In the genomic region with DNA sequence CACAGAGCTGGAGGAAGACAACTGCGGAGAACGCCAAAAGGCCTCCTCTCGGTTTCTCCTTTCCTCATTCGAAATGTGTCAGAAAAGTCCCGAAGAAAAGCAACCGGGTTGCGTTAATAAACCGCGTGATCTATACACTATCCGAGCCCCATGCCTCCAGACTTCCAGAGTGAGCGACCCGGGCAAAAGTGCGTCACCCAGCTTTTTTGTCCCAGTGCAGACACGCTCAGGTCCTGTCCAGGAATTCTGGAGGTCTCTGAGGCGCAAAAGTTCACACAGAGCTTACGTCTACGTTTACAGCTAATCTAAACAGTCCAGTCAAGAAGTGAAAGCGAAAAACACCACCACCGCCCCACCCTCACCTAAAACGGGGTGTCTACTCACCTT, we compare ENCODE assay signal across 8 cellular contexts. TPM values are rescaled to one million over a fixed set of nuclear protein-coding genes. Genes with fewer than 3 reads are reported as not detected.
DNase-seq lines count a peak whose midpoint lies in the region; TF ChIP-seq lines count a peak whose summit lies in the region.

No MANE protein-coding gene starts in this region.

- no peaks in the 10 kb centered on the region for H3K27me3 ChIP-seq in MM.1S (replicated peaks; ENCODE audit: insufficient read depth, low read length)

- peak overlapping the region; percentile 96 for H3K27ac ChIP-seq in MM.1S (ENCODE audit: low read length)

- H3K27ac Mint-ChIP-seq in activated CD4-positive, alpha-beta T cell treated with anti-CD3 and anti-CD28 coated beads, Interleukin-2, amount 10 ng/mL, durations not matched to agents 7 days and 5 days = peak overlapping the region; percentile 98
- H3K27ac Mint-ChIP-seq in MCF 10A (ENCODE audit: low read depth, unreplicated experiment) = peak overlapping the region; percentile 100

- CTCF ChIA-PET in activated CD4-positive, alpha-beta T cell treated with anti-CD3 and anti-CD28 coated beads, Interleukin-2, amount 10 ng/mL, durations not matched to agents 7 days and 5 days (lab: Charles Lee) = interaction anchor here (0.6 to 1.8 kb wide), 5 partner anchors 43 to 654 kb away, joined by 3 to 5 read pairs (median 3); partner anchors contain the start of gene PDS5B
- CTCF ChIA-PET in HEK293T (lab: Yijun Ruan, JAX) (interaction anchor here (0.6 kb wide), 1 partner anchor 385 kb away, joined by 3 read pairs; no protein-coding TSS in a partner anchor), MCF 10A (lab: Yijun Ruan, JAX) (interaction anchor here (1.1 to 1.9 kb wide), 3 partner anchors 9 to 49 kb away, joined by 3 to 5 read pairs (median 3); no protein-coding TSS in a partner anchor)

- no peaks in the 10 kb centered on the region for H4K20me1 ChIP-seq in MM.1S (ENCODE audit: insufficient read depth, low read length)

- H3K36me3 ChIP-seq in MM.1S (replicated peaks; ENCODE audit: insufficient read depth, low read length) = no peaks in the 10 kb centered on the region; the same call in 1 of the 2 replicates

- H3F3A ChIP-seq in MM.1S (ENCODE audit: insufficient read depth, low read length) = peaks cover 8% of the 10 kb centered on the region; the same call in 1 of the 2 replicates

- no peaks in the 10 kb centered on the region for H3K9me3 Mint-ChIP-seq in activated CD4-positive, alpha-beta T cell treated with anti-CD3 and anti-CD28 coated beads, Interleukin-2, amount 10 ng/mL, durations not matched to agents 7 days and 5 days
- H3K9me3 Mint-ChIP-seq in MCF 10A (ENCODE audit: unreplicated experiment) = peaks cover 16% of the 10 kb centered on the region

- H3K27me3 Mint-ChIP-seq in activated CD4-positive, alpha-beta T cell treated with anti-CD3 and anti-CD28 coated beads, Interleukin-2, amount 10 ng/mL, durations not matched to agents 7 days and 5 days = peaks cover 7% of the 10 kb centered on the region
- H3K27me3 Mint-ChIP-seq in MCF 10A (ENCODE audit: insufficient read depth, unreplicated experiment) = no peaks in the 10 kb centered on the region

- H3K9ac ChIP-seq in MM.1S (ENCODE audit: low read length) = peak overlapping the region; percentile 93

- peak overlapping the region; percentile 38; the same call in 1 of the 2 replicates for H3K4me2 ChIP-seq in MM.1S (ENCODE audit: low read depth, low read length)

- H3K4me3 ChIP-seq in MM.1S (ENCODE audit: low read length) = peak overlapping the region; percentile 87

- peaks cover 4% of the 10 kb centered on the region; the same call in 1 of the 2 replicates for H3K4me1 ChIP-seq in MM.1S (ENCODE audit: low read length)

- no peaks in the 10 kb centered on the region for H3K9me2 ChIP-seq in MM.1S (replicated peaks; ENCODE audit: insufficient read depth, low read length)

- peaks cover 49% of the 10 kb centered on the region for H3K4me1 Mint-ChIP-seq in activated CD4-positive, alpha-beta T cell treated with anti-CD3 and anti-CD28 coated beads, Interleukin-2, amount 10 ng/mL, durations not matched to agents 7 days and 5 days
- H3K4me1 Mint-ChIP-seq in MCF 10A (ENCODE audit: insufficient read depth, unreplicated experiment) = peaks cover 33% of the 10 kb centered on the region

- H3K9me3 ChIP-seq in MM.1S (replicated peaks; ENCODE audit: insufficient read depth, low read length) = no peaks in the 10 kb centered on the region

- BruUV-seq in MCF 10A (replicated peaks; lab: Mats Ljungman, UMichigan) = TSS peak; percentile 64

- DNase-seq in activated CD4-positive, alpha-beta T cell treated with anti-CD3 and anti-CD28 coated beads, Interleukin-2, amount 10 ng/mL, durations not matched to agents 7 days and 5 days = no peak
- DNase-seq in activated CD4-positive, alpha-beta T cell treated with anti-CD3 and anti-CD28 coated beads for 48 hours = no peak
- peak; percentile 27 for DNase-seq in HEK293T (ENCODE audit: extremely low spot score)
- DNase-seq in MM.1S = peak; percentile 70
- no peak for DNase-seq in MCF 10A (ENCODE audit: unreplicated experiment)
- peak; percentile 64 for DNase-seq in islet precursor cell
- DNase-seq in stimulated activated naive CD4-positive, alpha-beta T cell treated with Interleukin-2 at 50 U/mL for 16 hours (lab: John Stamatoyannopoulos, UW) = peak; percentile 76
- no peak for DNase-seq in NCI-H1436 treated with DMSO at 0.1 percent for 48 hours (lab: John Stamatoyannopoulos, UW)

- H2AFZ ChIP-seq in MM.1S (ENCODE audit: low read length) = peak overlapping the region; percentile 63

- H3K79me2 ChIP-seq in MM.1S (ENCODE audit: low read length) = peaks cover 44% of the 10 kb centered on the region

- intact Hi-C loops in MCF 10A (cut with micrococcal nuclease) = no loop called here

- peak overlapping the region; percentile 90 for H3K4me3 Mint-ChIP-seq in activated CD4-positive, alpha-beta T cell treated with anti-CD3 and anti-CD28 coated beads, Interleukin-2, amount 10 ng/mL, durations not matched to agents 7 days and 5 days
- H3K4me3 Mint-ChIP-seq in MCF 10A (ENCODE audit: unreplicated experiment) = peak overlapping the region; percentile 98

- peaks cover 45% of the 10 kb centered on the region for H3K36me3 Mint-ChIP-seq in activated CD4-positive, alpha-beta T cell treated with anti-CD3 and anti-CD28 coated beads, Interleukin-2, amount 10 ng/mL, durations not matched to agents 7 days and 5 days (ENCODE audit: low read depth)
- H3K36me3 Mint-ChIP-seq in MCF 10A (ENCODE audit: insufficient read depth, unreplicated experiment) = peaks cover 40% of the 10 kb centered on the region

- POLR2A ChIA-PET in activated CD4-positive, alpha-beta T cell treated with anti-CD3 and anti-CD28 coated beads, Interleukin-2, amount 10 ng/mL, durations not matched to agents 7 days and 5 days (lab: Charles Lee) = no interaction called here
- POLR2A ChIA-PET in HEK293T (lab: Yijun Ruan, JAX) (interaction anchor here (0.8 to 1.6 kb wide), 6 partner anchors 10 to 247 kb away, joined by 3 to 7 read pairs (median 4); partner anchors contain the start of genes BRCA2, PDS5B and ZAR1L), MCF 10A (lab: Yijun Ruan, JAX) (interaction anchor here (0.6 to 1.9 kb wide), 13 partner anchors 10 to 744 kb away, joined by 3 to 6 read pairs (median 3); partner anchors contain the start of genes BRCA2 and PDS5B)

- TF ChIP-seq CTCF in MM.1S (IDR thresholded peaks at IDR 0.05; ENCODE audit: low read length) (no peak), MCF 10A (IDR thresholded peaks at IDR 0.05; ENCODE audit: unreplicated experiment) (no peak)

TF ChIP-seq in HEK293T, 16 proteins besides CTCF, POLR2A, EP300 and RAD21:
- TF ChIP-seq ARNT (IDR thresholded peaks at IDR 0.05) (no peak), ELF4 (IDR thresholded peaks at IDR 0.05) (no peak), ZNF384 (IDR thresholded peaks at IDR 0.05) (no peak), HDGF (IDR thresholded peaks at IDR 0.05; ENCODE audit: borderline replicate concordance) (no peak), NFRKB (IDR thresholded peaks at IDR 0.05) (no peak), TARDBP (IDR thresholded peaks at IDR 0.05) (no peak), SUZ12 (IDR thresholded peaks at IDR 0.05) (no peak), FOXA1 (IDR thresholded peaks at IDR 0.05) (no peak), SP1 (IDR thresholded peaks at IDR 0.05) (no peak), CTBP1 (IDR thresholded peaks at IDR 0.05; ENCODE audit: borderline replicate concordance) (no peak), L3MBTL2 (conservative IDR thresholded peaks at IDR 0.05) (no peak), FOXM1 (IDR thresholded peaks at IDR 0.05; ENCODE audit: borderline replicate concordance) (no peak), FOXK2 (IDR thresholded peaks at IDR 0.05) (no peak), LEF1 (IDR thresholded peaks at IDR 0.05; ENCODE audit: borderline replicate concordance) (no peak), BHLHE40 (IDR thresholded peaks at IDR 0.05; ENCODE audit: borderline replicate concordance) (no peak)
- TF ChIP-seq, protein P1, sequence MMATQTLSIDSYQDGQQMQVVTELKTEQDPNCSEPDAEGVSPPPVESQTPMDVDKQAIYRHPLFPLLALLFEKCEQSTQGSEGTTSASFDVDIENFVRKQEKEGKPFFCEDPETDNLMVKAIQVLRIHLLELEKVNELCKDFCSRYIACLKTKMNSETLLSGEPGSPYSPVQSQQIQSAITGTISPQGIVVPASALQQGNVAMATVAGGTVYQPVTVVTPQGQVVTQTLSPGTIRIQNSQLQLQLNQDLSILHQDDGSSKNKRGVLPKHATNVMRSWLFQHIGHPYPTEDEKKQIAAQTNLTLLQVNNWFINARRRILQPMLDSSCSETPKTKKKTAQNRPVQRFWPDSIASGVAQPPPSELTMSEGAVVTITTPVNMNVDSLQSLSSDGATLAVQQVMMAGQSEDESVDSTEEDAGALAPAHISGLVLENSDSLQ (IDR thresholded peaks at IDR 0.05) = no peak

RNA-seq across cellular contexts. Expression of gene N4BP2L2, which starts 0.4 kb away (rescaled TPM):
- 100 to 1,000 TPM; 134 to 136 TPM for total RNA-seq in activated CD4-positive, alpha-beta T cell treated with anti-CD3 and anti-CD28 coated beads, Interleukin-2, amount 10 ng/mL, durations not matched to agents 7 days and 5 days
- total RNA-seq in MCF 10A (2022) = 113 and 132 TPM in 2 replicates

RNA-seq across cellular contexts. Expression of gene PDS5B, which starts 48.0 kb away (rescaled TPM):
- 10 to 100 TPM; 77.6 to 92.3 TPM for total RNA-seq in activated CD4-positive, alpha-beta T cell treated with anti-CD3 and anti-CD28 coated beads, Interleukin-2, amount 10 ng/mL, durations not matched to agents 7 days and 5 days
- 25.4 and 29.6 TPM in 2 replicates for total RNA-seq in MCF 10A (2022)

Comparison
In these comparisons a context has a peak if more than half of its experiments do, and no peak if none do; other contexts are left out.
1. DNase-seq: peak in HEK293T (single experiment), MM.1S (single experiment), islet precursor cell (single experiment) and stimulated activated naive CD4-positive, alpha-beta T cell treated with Interleukin-2 at 50 U/mL for 16 hours (single experiment); none in activated CD4-positive, alpha-beta T cell treated with anti-CD3 and anti-CD28 coated beads, Interleukin-2, amount 10 ng/mL, durations not matched to agents 7 days and 5 days (single experiment), activated CD4-positive, alpha-beta T cell treated with anti-CD3 and anti-CD28 coated beads for 48 hours (single experiment), MCF 10A (single experiment) and NCI-H1436 treated with DMSO at 0.1 percent for 48 hours (single experiment).